Comparison of ENCODE assay signal across 13 cellular contexts in genomic region chr1:39328722-39329121, GRCh38.
A peak's percentile ranks its signal among the peaks of the same experiment; 100 is the strongest.
DNase-seq lines count a peak whose midpoint lies in the region; ATAC-seq, FAIRE-seq and TF ChIP-seq lines count a peak whose summit lies in the region.
"Had no signal": no experiment of that assay in that cellular context is flagged by ENCODE, and none has a peak within 500 bp of the region (broad histone marks: within the 10 kb centered on the region; RNA-seq: fewer than 3 reads in every experiment).

No MANE protein-coding gene starts in this region.

- ATAC-seq in activated naive CD4-positive, alpha-beta T cell treated with anti-CD3 and anti-CD28 coated beads, Interleukin-2, amount 50 U/mL, for 72 hours = no peak
- ATAC-seq in activated naive CD8-positive, alpha-beta T cell treated with anti-CD3 and anti-CD28 coated beads, Interleukin-2, amount 50 U/mL, for 24 hours = no peak
- ATAC-seq in natural killer cell (no peak), GM18861 (IDR thresholded peaks at IDR 0.05; ENCODE audit: unreplicated experiment) (no peak), upper lobe of right lung (no peak)

- H3K27ac Mint-ChIP-seq in activated naive CD4-positive, alpha-beta T cell treated with anti-CD3 and anti-CD28 coated beads, Interleukin-2, amount 50 U/mL, for 24 hours = peak overlapping the region; percentile 81
- H3K27ac Mint-ChIP-seq in activated naive CD4-positive, alpha-beta T cell treated with anti-CD3 and anti-CD28 coated beads, Interleukin-2, amount 50 U/mL, for 72 hours = no peak overlapping the region
- H3K27ac Mint-ChIP-seq in activated naive CD8-positive, alpha-beta T cell treated with anti-CD3 and anti-CD28 coated beads, Interleukin-2, amount 50 U/mL, for 24 hours = peak overlapping the region; percentile 51
- no peak overlapping the region for H3K27ac Mint-ChIP-seq in natural killer cell

- H3K9me3 ChIP-seq in upper lobe of right lung = no peaks in the 10 kb centered on the region

- no peak for DNase-seq in activated naive CD4-positive, alpha-beta T cell treated with anti-CD3 and anti-CD28 coated beads, Interleukin-2, amount 50 U/mL, for 72 hours (ENCODE audit: low spot score in 2 of 2)
- DNase-seq in activated naive CD8-positive, alpha-beta T cell treated with anti-CD3 and anti-CD28 coated beads, Interleukin-2, amount 50 U/mL, for 24 hours = no peak
- no peak for DNase-seq in natural killer cell
- DNase-seq in H54 (ENCODE audit: insufficient read length, low spot score) = no peak
- DNase-seq in upper lobe of right lung = no peak
- no peak for DNase-seq in stimulated activated naive CD4-positive, alpha-beta T cell treated with Interleukin-2 at 50 U/mL for 16 hours (lab: John Stamatoyannopoulos, UW)
- DNase-seq: amniotic stem cell; Calu3; NCI-H774; stimulated activated CD4-positive, alpha-beta T cell treated with anti-CD3 and anti-CD28 coated beads, Interleukin-12 subunit alpha, Interleukin-12 subunit beta, amount 100 ng/mL, for 4 hours; stimulated activated naive CD8-positive, alpha-beta T cell treated with anti-CD3 and anti-CD28 coated beads, Interleukin-15, Interleukin-2, amounts not matched to agents 100 U/mL and 50 U/mL, for 24 hours had no signal

- H3K36me3 ChIP-seq in upper lobe of right lung = peaks cover 95% of the 10 kb centered on the region

- peaks cover 18% of the 10 kb centered on the region for H3K36me3 Mint-ChIP-seq in activated naive CD4-positive, alpha-beta T cell treated with anti-CD3 and anti-CD28 coated beads, Interleukin-2, amount 50 U/mL, for 24 hours
- peaks cover 16 to 17% of the 10 kb centered on the region in 2 donors for H3K36me3 Mint-ChIP-seq in activated naive CD4-positive, alpha-beta T cell treated with anti-CD3 and anti-CD28 coated beads, Interleukin-2, amount 50 U/mL, for 72 hours
- peaks cover 31% of the 10 kb centered on the region for H3K36me3 Mint-ChIP-seq in activated naive CD8-positive, alpha-beta T cell treated with anti-CD3 and anti-CD28 coated beads, Interleukin-2, amount 50 U/mL, for 24 hours (ENCODE audit: low read depth)
- H3K36me3 Mint-ChIP-seq in natural killer cell = peaks cover 25% of the 10 kb centered on the region

- TF ChIP-seq CTCF in natural killer cell (IDR thresholded peaks at IDR 0.05) = no peak
- no peak for TF ChIP-seq CTCF in upper lobe of right lung (IDR thresholded peaks at IDR 0.05)

- TF ChIP-seq POLR2A in H54 (IDR thresholded peaks at IDR 0.05; ENCODE audit: low read depth, low read length) = no peak

- H3K9me3 Mint-ChIP-seq in activated naive CD4-positive, alpha-beta T cell treated with anti-CD3 and anti-CD28 coated beads, Interleukin-2, amount 50 U/mL, for 24 hours = no peaks in the 10 kb centered on the region
- no peaks in the 10 kb centered on the region for H3K9me3 Mint-ChIP-seq in activated naive CD4-positive, alpha-beta T cell treated with anti-CD3 and anti-CD28 coated beads, Interleukin-2, amount 50 U/mL, for 72 hours
- no peaks in the 10 kb centered on the region for H3K9me3 Mint-ChIP-seq in activated naive CD8-positive, alpha-beta T cell treated with anti-CD3 and anti-CD28 coated beads, Interleukin-2, amount 50 U/mL, for 24 hours
- no peaks in the 10 kb centered on the region for H3K9me3 Mint-ChIP-seq in natural killer cell

- no peaks in the 10 kb centered on the region for H3K27me3 Mint-ChIP-seq in activated naive CD4-positive, alpha-beta T cell treated with anti-CD3 and anti-CD28 coated beads, Interleukin-2, amount 50 U/mL, for 24 hours
- no peaks in the 10 kb centered on the region for H3K27me3 Mint-ChIP-seq in activated naive CD8-positive, alpha-beta T cell treated with anti-CD3 and anti-CD28 coated beads, Interleukin-2, amount 50 U/mL, for 24 hours
- H3K27me3 Mint-ChIP-seq in natural killer cell (ENCODE audit: low read depth in 2 of 2) = no peaks in the 10 kb centered on the region

- intact Hi-C loops in natural killer cell (cut with micrococcal nuclease) (no loop called here), upper lobe of right lung (cut with DNase I) (loop anchor here (10.0 kb wide), 1 partner anchor 116 kb away; no protein-coding TSS in a partner anchor)

- H3K4me3 Mint-ChIP-seq in activated naive CD4-positive, alpha-beta T cell treated with anti-CD3 and anti-CD28 coated beads, Interleukin-2, amount 50 U/mL, for 24 hours = no peak overlapping the region
- peak overlapping the region; percentile 11 for H3K4me3 Mint-ChIP-seq in activated naive CD8-positive, alpha-beta T cell treated with anti-CD3 and anti-CD28 coated beads, Interleukin-2, amount 50 U/mL, for 24 hours
- H3K4me3 Mint-ChIP-seq in natural killer cell = peak overlapping the region; percentile 87

- peaks cover 15% of the 10 kb centered on the region for H3K4me1 Mint-ChIP-seq in activated naive CD4-positive, alpha-beta T cell treated with anti-CD3 and anti-CD28 coated beads, Interleukin-2, amount 50 U/mL, for 24 hours
- peaks cover 14% of the 10 kb centered on the region for H3K4me1 Mint-ChIP-seq in activated naive CD8-positive, alpha-beta T cell treated with anti-CD3 and anti-CD28 coated beads, Interleukin-2, amount 50 U/mL, for 24 hours
- peaks cover 58 to 63% of the 10 kb centered on the region in 2 donors for H3K4me1 Mint-ChIP-seq in natural killer cell

- H3K27me3 ChIP-seq in upper lobe of right lung = no peaks in the 10 kb centered on the region

- no peak overlapping the region for H3K4me3 ChIP-seq in upper lobe of right lung

- H3K4me1 ChIP-seq in upper lobe of right lung = no peaks in the 10 kb centered on the region

- H3K27ac ChIP-seq in upper lobe of right lung = no peak overlapping the region

- no peak for FAIRE-seq in H54 (lab: Jason Lieb, UNC)

Comparison
In these comparisons a context has a peak if more than half of its experiments do, and no peak if none do; other contexts are left out.
1. H3K27ac Mint-ChIP-seq: peak in activated naive CD4-positive, alpha-beta T cell treated with anti-CD3 and anti-CD28 coated beads, Interleukin-2, amount 50 U/mL, for 24 hours (single experiment) and activated naive CD8-positive, alpha-beta T cell treated with anti-CD3 and anti-CD28 coated beads, Interleukin-2, amount 50 U/mL, for 24 hours (single experiment); none in activated naive CD4-positive, alpha-beta T cell treated with anti-CD3 and anti-CD28 coated beads, Interleukin-2, amount 50 U/mL, for 72 hours (0 of 2) and natural killer cell (0 of 2).